Comparison of ENCODE assay signal across 25 cellular contexts in genomic region chr1:171596119-171596518, GRCh38. TPM values are rescaled to one million over a fixed set of nuclear protein-coding genes. Genes with fewer than 3 reads are reported as not detected.
"Had no signal": no experiment of that assay in that cellular context is flagged by ENCODE, and none has a peak within 500 bp of the region (broad histone marks: within the 10 kb centered on the region; RNA-seq: fewer than 3 reads in every experiment).

No MANE protein-coding gene starts in this region.

- DNase-seq: activated B cell treated with CpG ODN at 0.5 μM for 24 hours; activated CD4-positive, alpha-beta T cell treated with anti-CD3 and anti-CD28 coated beads, Interleukin-2, amount 10 ng/mL, durations not matched to agents 7 days and 5 days; activated naive CD4-positive, alpha-beta T cell; colonic mucosa; endodermal cell; mammary epithelial cell; midbrain; right cardiac atrium; stimulated activated CD4-positive, alpha-beta T cell treated with anti-CD3 and anti-CD28 coated beads, Interleukin-2, amount 100 ng/mL, for 24 hours; stimulated activated naive CD8-positive, alpha-beta T cell treated with anti-CD3 and anti-CD28 coated beads, Interleukin-15, Interleukin-2, amounts not matched to agents 100 U/mL and 50 U/mL, for 24 hours; substantia nigra; SW 1271; tibial artery had no signal

- H3K4me3 Mint-ChIP-seq: activated B cell treated with CpG ODN at 0.5 μM for 24 hours; activated CD4-positive, alpha-beta T cell treated with anti-CD3 and anti-CD28 coated beads, Interleukin-2, amount 10 ng/mL, durations not matched to agents 7 days and 5 days; activated T-helper 17 cell treated with anti-CD3 and anti-CD28 coated beads, Interleukin-2, amount 50 U/mL, for 72 hours; central memory CD8-positive, alpha-beta T cell; endodermal cell; neural crest cell; T-helper 2 cell treated with Interferon-gamma antibody and Interleukin-4, amounts not matched to agents 5 μg/mL and 100 μg/mL, for 36 hours had no signal

- H3K27me3 ChIP-seq: ascending aorta, colonic mucosa, tibial artery had no signal

- H3K4me1 Mint-ChIP-seq: activated B cell treated with CpG ODN at 0.5 μM for 24 hours; activated CD4-positive, alpha-beta T cell treated with anti-CD3 and anti-CD28 coated beads, Interleukin-2, amount 10 ng/mL, durations not matched to agents 7 days and 5 days; activated T-helper 17 cell treated with anti-CD3 and anti-CD28 coated beads, Interleukin-2, amount 50 U/mL, for 72 hours; endodermal cell; neural crest cell had no signal

- H3K9me3 Mint-ChIP-seq: activated B cell treated with CpG ODN at 0.5 μM for 24 hours; activated CD4-positive, alpha-beta T cell treated with anti-CD3 and anti-CD28 coated beads, Interleukin-2, amount 10 ng/mL, durations not matched to agents 7 days and 5 days; activated T-helper 17 cell treated with anti-CD3 and anti-CD28 coated beads, Interleukin-2, amount 50 U/mL, for 72 hours; central memory CD8-positive, alpha-beta T cell; endodermal cell; T-helper 2 cell treated with Interferon-gamma antibody and Interleukin-4, amounts not matched to agents 5 μg/mL and 100 μg/mL, for 36 hours had no signal

- H3K27ac Mint-ChIP-seq: activated T-helper 17 cell treated with anti-CD3 and anti-CD28 coated beads, Interleukin-2, amount 50 U/mL, for 72 hours; endodermal cell; progenitor cell of endocrine pancreas; T-helper 2 cell treated with Interferon-gamma antibody and Interleukin-4, amounts not matched to agents 5 μg/mL and 100 μg/mL, for 36 hours had no signal

- H3K9me3 ChIP-seq: ascending aorta, colonic mucosa, tibial artery had no signal

- H3K27ac ChIP-seq: colonic mucosa, epithelial cell of prostate, tibial artery had no signal

- ATAC-seq: activated T-helper 17 cell treated with anti-CD3 and anti-CD28 coated beads, Interleukin-2, amount 50 U/mL, for 72 hours; right cardiac atrium; stimulated activated naive CD8-positive, alpha-beta T cell treated with anti-CD3 and anti-CD28 coated beads, Interleukin-15, Interleukin-2, amounts not matched to agents 100 U/mL and 50 U/mL, for 24 hours had no signal

- H3K4me3 ChIP-seq: ascending aorta, colonic mucosa, tibial artery had no signal

- H3K4me1 ChIP-seq: ascending aorta, colonic mucosa, tibial artery had no signal

- H3K27me3 Mint-ChIP-seq: activated B cell treated with CpG ODN at 0.5 μM for 24 hours; activated CD4-positive, alpha-beta T cell treated with anti-CD3 and anti-CD28 coated beads, Interleukin-2, amount 10 ng/mL, durations not matched to agents 7 days and 5 days; activated T-helper 17 cell treated with anti-CD3 and anti-CD28 coated beads, Interleukin-2, amount 50 U/mL, for 72 hours; central memory CD8-positive, alpha-beta T cell; progenitor cell of endocrine pancreas had no signal

RNA-seq across cellular contexts. Expression of gene MYOCOS, which starts 25.9 kb away (rescaled TPM):
- total RNA-seq: activated CD8-positive, alpha-beta memory T cell treated with anti-CD3 and anti-CD28 coated beads for 36 hours; ascending aorta; colonic mucosa; endodermal cell; glomerular endothelial cell; mammary epithelial cell; progenitor cell of endocrine pancreas; right cardiac atrium; skeletal muscle tissue had no signal
- polyA plus RNA-seq: adipose tissue, mammary epithelial cell had no signal

RNA-seq across cellular contexts. Expression of gene MYOC, which starts 56.4 kb away (rescaled TPM):
- total RNA-seq: activated B cell treated with CpG ODN at 0.5 μM for 24 hours; activated CD4-positive, alpha-beta T cell treated with anti-CD3 and anti-CD28 coated beads, Interleukin-2, amount 10 ng/mL, durations not matched to agents 7 days and 5 days; activated CD8-positive, alpha-beta memory T cell treated with anti-CD3 and anti-CD28 coated beads for 36 hours; activated T-helper 17 cell treated with anti-CD3 and anti-CD28 coated beads, Interleukin-2, amount 50 U/mL, for 72 hours; endodermal cell; mammary epithelial cell; neural crest cell; osteoblast; progenitor cell of endocrine pancreas had no signal
- polyA plus RNA-seq: mammary epithelial cell had no signal
